In the genomic region with DNA sequence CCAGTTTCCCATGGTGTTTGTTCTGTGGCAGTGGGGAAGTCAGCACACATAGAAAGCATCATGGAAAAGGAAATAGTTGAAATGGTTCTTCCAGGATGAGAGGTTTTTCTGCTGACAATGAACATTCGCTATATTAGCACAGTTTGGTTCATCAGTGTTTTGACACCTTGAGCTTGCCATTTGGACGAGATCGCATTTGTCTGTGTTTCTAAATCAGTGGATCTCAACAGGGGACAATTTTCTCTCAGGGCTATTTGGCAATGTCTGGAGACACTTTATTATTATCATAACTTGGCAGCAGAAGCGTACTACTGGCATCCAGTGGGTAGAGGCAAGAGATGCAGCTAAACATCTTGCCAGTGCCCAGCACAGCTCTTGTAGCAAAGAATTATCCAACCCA, we compare ENCODE assay signal across 23 cellular contexts.
DNase-seq lines count a peak whose midpoint lies in the region; ATAC-seq and TF ChIP-seq lines count a peak whose summit lies in the region.
"Had no signal": no experiment of that assay in that cellular context is flagged by ENCODE, and none has a peak within 500 bp of the region (broad histone marks: within the 10 kb centered on the region; RNA-seq: fewer than 3 reads in every experiment).

No MANE protein-coding gene starts in this region.

- H3K4me3 ChIP-seq in heart right ventricle, result no peak overlapping the region
- no peak overlapping the region for H3K4me3 ChIP-seq in prostate gland
- H3K4me3 ChIP-seq: left lung, Peyer's patch had no signal

- no peak for TF ChIP-seq POLR2A in prostate gland (IDR thresholded peaks at IDR 0.05)

- DNase-seq in NCI-H446 (lab: John Stamatoyannopoulos, UW) (peak; percentile 31 to 57), heart right ventricle (no peak), prostate gland (ENCODE audit: low spot score) (peak; percentile 30), NCI-H1930 (lab: John Stamatoyannopoulos, UW) (no peak), posterior vena cava (ENCODE audit: low spot score) (no peak), ACHN (no peak)
- DNase-seq: activated B cell treated with CpG ODN at 0.5 μM for 24 hours; activated CD4-positive, alpha-beta memory T cell treated with anti-CD3 and anti-CD28 coated beads, Interleukin-2, amount 10 ng/mL, durations not matched to agents 7 days and 5 days; activated naive CD4-positive, alpha-beta T cell; activated T-cell treated with anti-CD3 and anti-CD28 coated beads, Interleukin-2, amount 50 U/mL, for 1 hour; CD4-positive, CD25-positive, alpha-beta regulatory T cell; DMS79; effector CD8-positive, alpha-beta T cell; left lung; NCI-H1048; NCI-H510A; NK-92 treated with Interleukin-12 subunit alpha and Interleukin-12 subunit beta, amount 100 ng/mL, for 24 hours; Peyer's patch; stimulated activated CD4-positive, alpha-beta T cell treated with anti-CD3 and anti-CD28 coated beads, Interleukin-4, amount 100 ng/mL, for 4 hours; T-helper 9 cell had no signal

- peak overlapping the region; percentile 13; the same call in 1 of the 2 replicates for H3K27ac ChIP-seq in 22Rv1
- H3K27ac ChIP-seq in heart right ventricle, result peak overlapping the region in 3 of 10 donors; percentile 15 to 39 (median 22)
- H3K27ac ChIP-seq in prostate gland, result peak overlapping the region; percentile 82 to 86
- H3K27ac ChIP-seq: KMS-11, left lung, Peyer's patch had no signal

- in situ Hi-C loops in ACHN (cut with HindIII; ENCODE audit: low pct_ligation_motif_present, low pct_unique_long_range_greater_than_20kb, low sequenced_read_pairs), result no loop called here

- H3K9me3 ChIP-seq in heart right ventricle (no peaks in the 10 kb centered on the region), prostate gland (no peaks in the 10 kb centered on the region)
- H3K9me3 ChIP-seq: left lung, Peyer's patch had no signal

- H3K4me1 ChIP-seq in heart right ventricle (peaks cover 0 to 30% (median 8%) of the 10 kb centered on the region in 9 donors), prostate gland (replicated peaks) (peaks cover 22% of the 10 kb centered on the region)
- H3K4me1 ChIP-seq: left lung, Peyer's patch had no signal

- TF ChIP-seq CTCF in 22Rv1 (IDR thresholded peaks at IDR 0.05), result no peak
- TF ChIP-seq CTCF in heart right ventricle (IDR thresholded peaks at IDR 0.05), result no peak
- peak in 1 of 4 experiments; percentile 5 for TF ChIP-seq CTCF in prostate gland (IDR thresholded peaks at IDR 0.05)

- intact Hi-C loops in heart right ventricle (cut with DNase I), result no loop called here
- intact Hi-C loops in prostate gland (cut with DNase I), result no loop called here
- intact Hi-C loops in posterior vena cava (cut with DNase I), result no loop called here

- H3K36me3 ChIP-seq in heart right ventricle, result no peaks in the 10 kb centered on the region
- no peaks in the 10 kb centered on the region for H3K36me3 ChIP-seq in prostate gland
- H3K36me3 ChIP-seq: left lung, Peyer's patch had no signal

- 47 to 49% methylated on average over 4 of the region's 4 CpGs for WGBS in heart right ventricle, 2 donors
- 46% methylated on average over 4 of the region's 4 CpGs for WGBS in prostate gland

- H3K27me3 ChIP-seq in heart right ventricle (no peaks in the 10 kb centered on the region), prostate gland (replicated peaks; ENCODE audit: insufficient read depth) (no peaks in the 10 kb centered on the region)
- H3K27me3 ChIP-seq: left lung, Peyer's patch had no signal

- peak in 6 of 8 donors; percentile 21 to 69 (median 36) for ATAC-seq in heart right ventricle
- no peak for ATAC-seq in HG03280 (IDR thresholded peaks at IDR 0.05; ENCODE audit: unreplicated experiment)
- ATAC-seq: left lung had no signal

Comparison
In these comparisons a context has a peak if more than half of its experiments do, and no peak if none do; other contexts are left out.
1. DNase-seq: peak in NCI-H446 (2 of 2) and prostate gland (single experiment); none in heart right ventricle (0 of 2), NCI-H1930 (0 of 2), posterior vena cava (single experiment) and ACHN (single experiment).